7 cellular contexts compared by ENCODE assay signal in the genomic region with DNA sequence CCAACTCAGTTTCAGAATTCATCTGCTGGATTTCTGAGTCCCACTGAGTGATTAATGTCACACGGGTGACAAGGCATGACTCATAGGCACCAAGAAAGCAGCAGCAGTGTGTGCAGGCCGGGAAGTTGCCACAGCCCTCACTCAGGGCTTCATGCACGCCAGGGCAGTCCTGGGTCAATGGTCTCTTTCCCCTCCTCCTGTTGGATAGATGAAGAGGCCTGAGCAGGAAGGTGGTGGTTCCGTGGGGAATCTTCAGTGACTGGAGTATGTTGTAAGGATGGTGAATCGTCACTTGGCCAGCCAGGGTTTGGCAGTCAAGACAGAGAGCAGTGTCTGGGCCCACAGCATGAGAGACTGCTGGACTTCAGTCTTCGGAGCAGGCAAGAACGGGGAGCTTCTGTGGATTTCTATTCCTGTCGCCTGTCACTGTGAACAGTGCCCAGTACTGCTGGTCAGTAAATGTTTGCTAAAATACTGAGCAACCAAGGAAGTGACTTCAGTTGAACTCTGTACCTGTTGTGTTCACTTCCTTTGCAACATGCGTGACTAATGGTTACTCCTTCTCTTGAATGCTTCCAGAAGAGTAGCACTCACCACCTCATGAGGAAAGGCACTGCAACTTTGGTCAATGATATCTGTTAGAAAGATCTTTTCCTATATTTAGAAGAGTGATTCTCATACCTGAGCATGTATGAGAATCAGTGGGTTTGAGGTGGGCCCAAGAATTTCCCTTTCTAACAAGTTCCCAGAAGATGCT.
DNase-seq lines count a peak whose midpoint lies in the region; ATAC-seq, FAIRE-seq and TF ChIP-seq lines count a peak whose summit lies in the region.

No MANE protein-coding gene starts in this region.

- H3K36me3 Mint-ChIP-seq in naive thymus-derived CD4-positive, alpha-beta T cell, result peaks cover 0 to 4% (median 0%) of the 10 kb centered on the region in 5 donors
- no peaks in the 10 kb centered on the region for H3K36me3 Mint-ChIP-seq in naive thymus-derived CD8-positive, alpha-beta T cell

- peaks cover 2 to 26% (median 4%) of the 10 kb centered on the region in 5 donors for H3K27me3 Mint-ChIP-seq in naive thymus-derived CD4-positive, alpha-beta T cell
- peaks cover 0 to 13% (median 3%) of the 10 kb centered on the region in 5 donors for H3K27me3 Mint-ChIP-seq in naive thymus-derived CD8-positive, alpha-beta T cell

- H3K4me3 ChIP-seq in colonic mucosa, result no peak overlapping the region
- H3K4me3 ChIP-seq in naive thymus-derived CD4-positive, alpha-beta T cell (ENCODE audit: low read length), result no peak overlapping the region

- peaks cover 0 to 3% (median 0%) of the 10 kb centered on the region in 11 donors for H3K9me3 Mint-ChIP-seq in naive thymus-derived CD4-positive, alpha-beta T cell
- H3K9me3 Mint-ChIP-seq in naive thymus-derived CD8-positive, alpha-beta T cell, result no peaks in the 10 kb centered on the region

- intact Hi-C loops in colonic mucosa (cut with DNase I), result no loop called here
- intact Hi-C loops in naive thymus-derived CD4-positive, alpha-beta T cell (cut with micrococcal nuclease), result no loop called here

- POLR2A ChIA-PET in naive thymus-derived CD4-positive, alpha-beta T cell (lab: Charles Lee), result no interaction called here
- POLR2A ChIA-PET in naive thymus-derived CD8-positive, alpha-beta T cell (lab: Charles Lee), result no interaction called here

- peak; percentile 95 for DNase-seq in RCC 7860 (ENCODE audit: low spot score)
- peak; percentile 16 for DNase-seq in colonic mucosa
- peak in 1 of 9 donors; percentile 51 for DNase-seq in naive thymus-derived CD4-positive, alpha-beta T cell
- DNase-seq in DMS 273 (lab: John Stamatoyannopoulos, UW; ENCODE audit: unreplicated experiment), result no peak
- DNase-seq in naive thymus-derived CD8-positive, alpha-beta T cell, result no peak

- H3K4me1 ChIP-seq in colonic mucosa, result no peaks in the 10 kb centered on the region
- no peaks in the 10 kb centered on the region for H3K4me1 ChIP-seq in naive thymus-derived CD4-positive, alpha-beta T cell (ENCODE audit: control insufficient read depth in 2 of 2, insufficient read depth in 2 of 2, low read length in 2 of 2)

- no peak for TF ChIP-seq CTCF in colonic mucosa (IDR thresholded peaks at IDR 0.05)

- no peaks in the 10 kb centered on the region for H3K9me3 ChIP-seq in colonic mucosa
- no peaks in the 10 kb centered on the region for H3K9me3 ChIP-seq in naive thymus-derived CD4-positive, alpha-beta T cell (ENCODE audit: control insufficient read depth in 2 of 3, low read length in 3 of 3)

- H3K27ac ChIP-seq in colonic mucosa, result no peak overlapping the region
- H3K27ac ChIP-seq in naive thymus-derived CD4-positive, alpha-beta T cell (ENCODE audit: low read depth, low read length), result no peak overlapping the region

- peak overlapping the region in 1 of 10 donors; percentile 55 for H3K4me3 Mint-ChIP-seq in naive thymus-derived CD4-positive, alpha-beta T cell
- no peak overlapping the region for H3K4me3 Mint-ChIP-seq in naive thymus-derived CD8-positive, alpha-beta T cell

- H3K4me1 Mint-ChIP-seq in naive thymus-derived CD4-positive, alpha-beta T cell, result peaks cover 0 to 70% (median 2%) of the 10 kb centered on the region in 7 donors
- H3K4me1 Mint-ChIP-seq in naive thymus-derived CD8-positive, alpha-beta T cell, result peaks cover 0 to 26% (median under 1%) of the 10 kb centered on the region in 4 donors

- H3K27ac Mint-ChIP-seq in naive thymus-derived CD4-positive, alpha-beta T cell, result peak overlapping the region in 1 of 9 donors; percentile 91
- no peak overlapping the region for H3K27ac Mint-ChIP-seq in naive thymus-derived CD8-positive, alpha-beta T cell

- ATAC-seq in GM18502 (IDR thresholded peaks at IDR 0.05; ENCODE audit: poor library complexity, unreplicated experiment), result peak; percentile 72
- ATAC-seq in HG02798 (IDR thresholded peaks at IDR 0.05; ENCODE audit: poor library complexity, unreplicated experiment), result peak; percentile 76
- peak; percentile 70 for ATAC-seq in naive thymus-derived CD4-positive, alpha-beta T cell
- ATAC-seq in naive thymus-derived CD8-positive, alpha-beta T cell, result no peak

- H3K27me3 ChIP-seq in colonic mucosa, result no peaks in the 10 kb centered on the region
- H3K27me3 ChIP-seq in naive thymus-derived CD4-positive, alpha-beta T cell (ENCODE audit: control insufficient read depth in 2 of 2, insufficient read depth in 2 of 2, low read length in 2 of 2), result no peaks in the 10 kb centered on the region

- H3K36me3 ChIP-seq in colonic mucosa, result no peaks in the 10 kb centered on the region
- no peaks in the 10 kb centered on the region for H3K36me3 ChIP-seq in naive thymus-derived CD4-positive, alpha-beta T cell (ENCODE audit: control insufficient read depth in 2 of 3, insufficient read depth in 3 of 3, low read length in 3 of 3)

- peak; percentile 92 for FAIRE-seq in RCC 7860 (lab: Jason Lieb, UNC)

- H3K9ac ChIP-seq in colonic mucosa (ENCODE audit: low read depth in 2 of 2, low read length in 2 of 2), result no peak overlapping the region

- CTCF ChIA-PET in naive thymus-derived CD4-positive, alpha-beta T cell (lab: Charles Lee), result no interaction called here

Comparison
In these comparisons a context has a peak if more than half of its experiments do, and no peak if none do; other contexts are left out.
1. ATAC-seq: peak in GM18502 (single experiment), HG02798 (single experiment) and naive thymus-derived CD4-positive, alpha-beta T cell (single experiment); none in naive thymus-derived CD8-positive, alpha-beta T cell (0 of 2).
2. DNase-seq: peak in RCC 7860 (single experiment) and colonic mucosa (single experiment); none in DMS 273 (single experiment) and naive thymus-derived CD8-positive, alpha-beta T cell (0 of 10).